3 cellular contexts compared by ENCODE assay signal in the genomic region with DNA sequence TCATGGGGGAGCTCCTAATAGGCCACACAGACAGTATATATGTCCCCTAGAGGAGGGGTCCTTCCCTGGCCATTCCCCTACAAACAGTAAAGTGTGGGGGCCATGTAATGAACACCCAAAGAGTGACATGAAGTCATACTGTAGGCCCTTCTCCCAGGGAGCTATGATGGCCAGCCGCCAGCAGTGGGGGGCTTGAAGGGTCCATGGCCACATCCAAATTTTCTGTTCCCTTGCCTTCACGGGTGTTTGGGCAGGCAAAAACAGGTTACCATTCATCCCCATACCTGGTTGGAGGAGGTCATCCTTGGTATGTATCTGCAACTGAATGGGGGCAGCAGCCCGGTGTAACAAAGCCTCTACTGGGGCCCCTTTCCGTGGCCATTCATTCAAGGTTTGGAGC.
"Had no signal": no experiment of that assay in that cellular context is flagged by ENCODE, and none has a peak within 500 bp of the region (broad histone marks: within the 10 kb centered on the region; RNA-seq: fewer than 3 reads in every experiment).

No MANE protein-coding gene starts in this region.

- DNase-seq: GDM1, GF-D8 had no signal

- H3K4me3 ChIP-seq: GM12878 had no signal
